23 cellular contexts compared by ENCODE assay signal in the genomic region with DNA sequence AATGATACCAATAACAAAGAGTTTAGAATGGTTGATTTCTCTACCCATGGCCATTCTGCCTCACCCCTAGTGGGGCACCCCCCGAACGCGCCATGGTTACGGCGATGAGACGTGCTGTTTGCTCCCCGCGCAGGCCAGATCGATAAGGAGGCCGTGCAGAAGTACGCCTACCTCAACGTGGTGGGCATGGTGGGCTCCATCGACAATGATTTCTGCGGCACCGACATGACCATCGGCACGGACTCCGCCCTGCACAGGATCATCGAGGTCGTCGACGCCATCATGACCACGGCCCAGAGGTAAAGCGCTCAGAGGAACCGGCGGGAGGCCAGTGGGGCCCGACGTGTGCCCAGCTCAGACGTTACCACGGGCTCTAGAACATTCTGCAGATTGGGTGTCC. TPM values are rescaled to one million over a fixed set of nuclear protein-coding genes. Genes with fewer than 3 reads are reported as not detected.
DNase-seq lines count a peak whose midpoint lies in the region; ATAC-seq and TF ChIP-seq lines count a peak whose summit lies in the region.
"Had no signal": no experiment of that assay in that cellular context is flagged by ENCODE, and none has a peak within 500 bp of the region (broad histone marks: within the 10 kb centered on the region; RNA-seq: fewer than 3 reads in every experiment).

No MANE protein-coding gene starts in this region.

- CTCF ChIA-PET in Caco-2 (lab: Charles Lee): no interaction called here

- H3K9me3 ChIP-seq in Caco-2 (no peaks in the 10 kb centered on the region), RWPE2 (ENCODE audit: severe bottlenecking) (no peaks in the 10 kb centered on the region), sigmoid colon (no peaks in the 10 kb centered on the region)

- 94 to 96% methylated on average over 30 of the region's 30 CpGs for whole genome bisulfite sequencing in sigmoid colon, 2 donors

- TF ChIP-seq EP300 in sigmoid colon (IDR thresholded peaks at IDR 0.05): no peak

- ATAC-seq in RWPE2 (ENCODE audit: low read depth): no peak
- no peak for ATAC-seq in GM21360 (IDR thresholded peaks at IDR 0.05; ENCODE audit: unreplicated experiment)
- ATAC-seq: activated naive CD8-positive, alpha-beta T cell treated with anti-CD3 and anti-CD28 coated beads, Interleukin-2, amount 50 U/mL, for 24 hours; naive thymus-derived CD8-positive, alpha-beta T cell; stimulated activated effector memory CD8-positive, alpha-beta T cell treated with anti-CD3 and anti-CD28 coated beads, Interleukin-12 subunit alpha, Interleukin-12 subunit beta, amount 100 ng/mL, for 72 hours had no signal

- no peak overlapping the region for H3K4me3 Mint-ChIP-seq in Caco-2 (ENCODE audit: unreplicated experiment)
- H3K4me3 Mint-ChIP-seq: activated CD4-positive, alpha-beta T cell treated with anti-CD3 and anti-CD28 coated beads, Interleukin-2, amount 10 ng/mL, durations not matched to agents 7 days and 5 days; activated naive CD8-positive, alpha-beta T cell treated with anti-CD3 and anti-CD28 coated beads, Interleukin-2, amount 50 U/mL, for 24 hours; CD4-positive, CD25-positive, alpha-beta regulatory T cell; naive thymus-derived CD8-positive, alpha-beta T cell; stimulated activated effector memory CD8-positive, alpha-beta T cell treated with anti-CD3 and anti-CD28 coated beads, Interleukin-12 subunit alpha, Interleukin-12 subunit beta, amount 100 ng/mL, for 72 hours had no signal

- no peak for TF ChIP-seq POLR2A in sigmoid colon (IDR thresholded peaks at IDR 0.05)

- BruUV-seq in Caco-2 (replicated peaks; lab: Mats Ljungman, UMichigan): no TSS peak

- intact Hi-C loops in Caco-2 (cut with micrococcal nuclease; ENCODE audit: unreplicated experiment): no loop called here
- intact Hi-C loops in sigmoid colon (cut with DNase I): no loop called here

- H3K27me3 ChIP-seq in Caco-2 (replicated peaks; ENCODE audit: control insufficient read depth, insufficient read depth, low read length) (no peaks in the 10 kb centered on the region), RWPE2 (ENCODE audit: insufficient read depth, poor library complexity, severe bottlenecking) (no peaks in the 10 kb centered on the region), sigmoid colon (no peaks in the 10 kb centered on the region)

- no peak overlapping the region for H3K4me3 ChIP-seq in Caco-2 (ENCODE audit: low read depth, low read length)
- no peak overlapping the region for H3K4me3 ChIP-seq in RWPE2 (ENCODE audit: severe bottlenecking)
- no peak overlapping the region for H3K4me3 ChIP-seq in sigmoid colon
- H3K4me3 ChIP-seq: coronary artery had no signal

- POLR2A ChIA-PET in Caco-2 (lab: Charles Lee): no interaction called here

- TF ChIP-seq CTCF in Caco-2 (IDR thresholded peaks at IDR 0.05; ENCODE audit: insufficient read depth in 1 of 2, low read depth in 1 of 2, low read length in 1 of 2, severe bottlenecking in 1 of 2, unreplicated experiment in 1 of 2) (no peak), RWPE2 (IDR thresholded peaks at IDR 0.05; ENCODE audit: poor library complexity, severe bottlenecking) (no peak), sigmoid colon (IDR thresholded peaks at IDR 0.05) (no peak)

- H3K4me1 ChIP-seq in Caco-2 (0 out of 2 replicates have a peak, but pooled peaks cover 10% of the 10 kb centered on the region), RWPE2 (ENCODE audit: insufficient read depth, poor library complexity, severe bottlenecking) (peaks cover 24% of the 10 kb centered on the region), sigmoid colon (peaks cover 0 to 14% (median 9%) of the 10 kb centered on the region in 4 donors)

- H3K4me1 Mint-ChIP-seq in Caco-2 (ENCODE audit: low read depth, unreplicated experiment): peaks cover 12% of the 10 kb centered on the region
- H3K4me1 Mint-ChIP-seq: activated CD4-positive, alpha-beta T cell treated with anti-CD3 and anti-CD28 coated beads, Interleukin-2, amount 10 ng/mL, durations not matched to agents 7 days and 5 days had no signal

- peaks cover 89% of the 10 kb centered on the region for H3K36me3 Mint-ChIP-seq in Caco-2 (ENCODE audit: insufficient read depth, unreplicated experiment)

- H3K36me3 ChIP-seq in Caco-2 (ENCODE audit: control insufficient read depth, insufficient read depth, low read length) (peaks cover 8% of the 10 kb centered on the region), RWPE2 (ENCODE audit: low read depth) (peaks cover 82% of the 10 kb centered on the region), sigmoid colon (peaks cover 0 to 45% (median 10%) of the 10 kb centered on the region in 4 donors)

- H3K27ac ChIP-seq in RWPE2 (ENCODE audit: poor library complexity, severe bottlenecking) (peak overlapping the region; percentile 43), epithelial cell of prostate (peak overlapping the region; percentile 46), sigmoid colon (peak overlapping the region; percentile 65 to 77 (median 73))

- H3K27ac Mint-ChIP-seq in Caco-2 (ENCODE audit: unreplicated experiment): peak overlapping the region; percentile 12
- H3K27ac Mint-ChIP-seq: activated CD4-positive, alpha-beta T cell treated with anti-CD3 and anti-CD28 coated beads, Interleukin-2, amount 10 ng/mL, durations not matched to agents 7 days and 5 days; activated naive CD8-positive, alpha-beta T cell treated with anti-CD3 and anti-CD28 coated beads, Interleukin-2, amount 50 U/mL, for 24 hours; CD4-positive, CD25-positive, alpha-beta regulatory T cell; stimulated activated effector memory CD8-positive, alpha-beta T cell treated with anti-CD3 and anti-CD28 coated beads, Interleukin-12 subunit alpha, Interleukin-12 subunit beta, amount 100 ng/mL, for 72 hours had no signal

- no peaks in the 10 kb centered on the region for H3K27me3 Mint-ChIP-seq in Caco-2 (ENCODE audit: insufficient read depth, unreplicated experiment)
- H3K27me3 Mint-ChIP-seq: activated CD4-positive, alpha-beta T cell treated with anti-CD3 and anti-CD28 coated beads, Interleukin-2, amount 10 ng/mL, durations not matched to agents 7 days and 5 days; activated naive CD8-positive, alpha-beta T cell treated with anti-CD3 and anti-CD28 coated beads, Interleukin-2, amount 50 U/mL, for 24 hours; CD4-positive, CD25-positive, alpha-beta regulatory T cell; naive thymus-derived CD8-positive, alpha-beta T cell had no signal

- H3K9me3 Mint-ChIP-seq in Caco-2 (ENCODE audit: unreplicated experiment): no peaks in the 10 kb centered on the region
- H3K9me3 Mint-ChIP-seq: activated CD4-positive, alpha-beta T cell treated with anti-CD3 and anti-CD28 coated beads, Interleukin-2, amount 10 ng/mL, durations not matched to agents 7 days and 5 days; activated naive CD8-positive, alpha-beta T cell treated with anti-CD3 and anti-CD28 coated beads, Interleukin-2, amount 50 U/mL, for 24 hours; CD4-positive, CD25-positive, alpha-beta regulatory T cell; naive thymus-derived CD8-positive, alpha-beta T cell; stimulated activated effector memory CD8-positive, alpha-beta T cell treated with anti-CD3 and anti-CD28 coated beads, Interleukin-12 subunit alpha, Interleukin-12 subunit beta, amount 100 ng/mL, for 72 hours had no signal

- DNase-seq in Caco-2 (no peak), RWPE2 (ENCODE audit: low spot score) (no peak), epithelial cell of prostate (ENCODE audit: low read depth, low spot score) (no peak), sigmoid colon (no peak), NCI-H1436 treated with DMSO at 0.1 percent for 48 hours (lab: John Stamatoyannopoulos, UW) (no peak)
- no peak for DNase-seq in stimulated activated CD4-positive, alpha-beta T cell treated with anti-CD3 and anti-CD28 coated beads, Interleukin-2, amount 100 ng/mL, for 24 hours
- DNase-seq: activated CD4-positive, alpha-beta T cell treated with anti-CD3 and anti-CD28 coated beads, Interleukin-2, amount 10 ng/mL, durations not matched to agents 7 days and 5 days; activated naive CD8-positive, alpha-beta T cell treated with anti-CD3 and anti-CD28 coated beads, Interleukin-2, amount 50 U/mL, for 24 hours; activated T-cell treated with anti-CD3 and anti-CD28 coated beads, Interleukin-2, amount 50 U/mL, for 48 hours; CD4-positive, CD25-positive, alpha-beta regulatory T cell; Kasumi-1; MV-4-11; naive thymus-derived CD8-positive, alpha-beta T cell; NCI-H146; NCI-H446 treated with DMSO at 0.1 percent for 48 hours; retina; SHP77; stimulated activated CD4-positive, alpha-beta T cell treated with anti-CD3 and anti-CD28 coated beads, Interleukin-4, amount 100 ng/mL, for 24 hours; SW 1271; T1000 had no signal

RNA-seq across cellular contexts. Expression of a gene that starts 36.3 kb away (rescaled TPM):
- total RNA-seq in Caco-2 (2022): 218 and 234 TPM in 2 replicates
- 10 to 100 TPM; 27.5 to 94.7 (median 58.4) TPM for total RNA-seq in sigmoid colon
- 100 to 1,000 TPM in 1 of 3 donors, 10 to 100 TPM in 2; 26.4 to 105 (median 40.2) TPM for polyA plus RNA-seq in sigmoid colon
